2 cellular contexts compared by ENCODE assay signal in the genomic region with DNA sequence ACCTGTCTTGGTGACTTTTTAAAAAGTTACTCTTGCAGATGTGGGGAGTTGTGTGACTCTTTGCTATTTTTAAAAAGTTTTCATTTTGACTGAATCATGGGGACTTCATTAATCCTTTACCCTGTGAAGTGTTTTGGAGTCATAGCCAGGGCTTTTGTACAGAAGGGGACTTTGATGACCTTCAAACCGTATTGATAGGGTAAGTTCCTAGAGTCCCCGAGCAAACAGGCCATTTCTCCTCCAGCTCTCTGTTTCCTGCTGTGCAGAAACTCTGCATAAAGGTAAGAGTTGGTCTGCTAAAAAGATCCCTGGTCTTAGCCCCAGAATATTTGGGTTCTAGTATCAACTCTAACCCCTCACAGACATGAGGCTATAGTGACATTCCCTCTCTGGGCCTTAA.
TF ChIP-seq lines count a peak whose summit lies in the region.

No MANE protein-coding gene starts in this region.

TF ChIP-seq in SK-N-SH, 30 proteins besides CTCF, POLR2A, EP300 and RAD21 (continued from another document):
- TF ChIP-seq, protein P1, sequence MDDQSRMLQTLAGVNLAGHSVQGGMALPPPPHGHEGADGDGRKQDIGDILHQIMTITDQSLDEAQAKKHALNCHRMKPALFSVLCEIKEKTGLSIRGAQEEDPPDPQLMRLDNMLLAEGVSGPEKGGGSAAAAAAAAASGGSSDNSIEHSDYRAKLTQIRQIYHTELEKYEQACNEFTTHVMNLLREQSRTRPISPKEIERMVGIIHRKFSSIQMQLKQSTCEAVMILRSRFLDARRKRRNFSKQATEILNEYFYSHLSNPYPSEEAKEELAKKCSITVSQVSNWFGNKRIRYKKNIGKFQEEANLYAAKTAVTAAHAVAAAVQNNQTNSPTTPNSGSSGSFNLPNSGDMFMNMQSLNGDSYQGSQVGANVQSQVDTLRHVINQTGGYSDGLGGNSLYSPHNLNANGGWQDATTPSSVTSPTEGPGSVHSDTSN (IDR thresholded peaks at IDR 0.05) = no peak
- TF ChIP-seq TCF12 (IDR thresholded peaks at IDR 0.05) = no peak
- TF ChIP-seq, protein P2, sequence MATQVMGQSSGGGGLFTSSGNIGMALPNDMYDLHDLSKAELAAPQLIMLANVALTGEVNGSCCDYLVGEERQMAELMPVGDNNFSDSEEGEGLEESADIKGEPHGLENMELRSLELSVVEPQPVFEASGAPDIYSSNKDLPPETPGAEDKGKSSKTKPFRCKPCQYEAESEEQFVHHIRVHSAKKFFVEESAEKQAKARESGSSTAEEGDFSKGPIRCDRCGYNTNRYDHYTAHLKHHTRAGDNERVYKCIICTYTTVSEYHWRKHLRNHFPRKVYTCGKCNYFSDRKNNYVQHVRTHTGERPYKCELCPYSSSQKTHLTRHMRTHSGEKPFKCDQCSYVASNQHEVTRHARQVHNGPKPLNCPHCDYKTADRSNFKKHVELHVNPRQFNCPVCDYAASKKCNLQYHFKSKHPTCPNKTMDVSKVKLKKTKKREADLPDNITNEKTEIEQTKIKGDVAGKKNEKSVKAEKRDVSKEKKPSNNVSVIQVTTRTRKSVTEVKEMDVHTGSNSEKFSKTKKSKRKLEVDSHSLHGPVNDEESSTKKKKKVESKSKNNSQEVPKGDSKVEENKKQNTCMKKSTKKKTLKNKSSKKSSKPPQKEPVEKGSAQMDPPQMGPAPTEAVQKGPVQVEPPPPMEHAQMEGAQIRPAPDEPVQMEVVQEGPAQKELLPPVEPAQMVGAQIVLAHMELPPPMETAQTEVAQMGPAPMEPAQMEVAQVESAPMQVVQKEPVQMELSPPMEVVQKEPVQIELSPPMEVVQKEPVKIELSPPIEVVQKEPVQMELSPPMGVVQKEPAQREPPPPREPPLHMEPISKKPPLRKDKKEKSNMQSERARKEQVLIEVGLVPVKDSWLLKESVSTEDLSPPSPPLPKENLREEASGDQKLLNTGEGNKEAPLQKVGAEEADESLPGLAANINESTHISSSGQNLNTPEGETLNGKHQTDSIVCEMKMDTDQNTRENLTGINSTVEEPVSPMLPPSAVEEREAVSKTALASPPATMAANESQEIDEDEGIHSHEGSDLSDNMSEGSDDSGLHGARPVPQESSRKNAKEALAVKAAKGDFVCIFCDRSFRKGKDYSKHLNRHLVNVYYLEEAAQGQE (IDR thresholded peaks at IDR 0.05; ENCODE audit: low read depth, low read length) = no peak

TF ChIP-seq in SK-N-SH treated with all-trans-retinoic acid at 6 μM for 48 hours, 23 proteins besides CTCF, POLR2A, EP300 and RAD21 (continued from another document):
- TF ChIP-seq, protein P3, sequence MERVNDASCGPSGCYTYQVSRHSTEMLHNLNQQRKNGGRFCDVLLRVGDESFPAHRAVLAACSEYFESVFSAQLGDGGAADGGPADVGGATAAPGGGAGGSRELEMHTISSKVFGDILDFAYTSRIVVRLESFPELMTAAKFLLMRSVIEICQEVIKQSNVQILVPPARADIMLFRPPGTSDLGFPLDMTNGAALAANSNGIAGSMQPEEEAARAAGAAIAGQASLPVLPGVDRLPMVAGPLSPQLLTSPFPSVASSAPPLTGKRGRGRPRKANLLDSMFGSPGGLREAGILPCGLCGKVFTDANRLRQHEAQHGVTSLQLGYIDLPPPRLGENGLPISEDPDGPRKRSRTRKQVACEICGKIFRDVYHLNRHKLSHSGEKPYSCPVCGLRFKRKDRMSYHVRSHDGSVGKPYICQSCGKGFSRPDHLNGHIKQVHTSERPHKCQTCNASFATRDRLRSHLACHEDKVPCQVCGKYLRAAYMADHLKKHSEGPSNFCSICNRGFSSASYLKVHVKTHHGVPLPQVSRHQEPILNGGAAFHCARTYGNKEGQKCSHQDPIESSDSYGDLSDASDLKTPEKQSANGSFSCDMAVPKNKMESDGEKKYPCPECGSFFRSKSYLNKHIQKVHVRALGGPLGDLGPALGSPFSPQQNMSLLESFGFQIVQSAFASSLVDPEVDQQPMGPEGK (CRISPR knock-in tag; IDR thresholded peaks at IDR 0.05; ENCODE audit: borderline replicate concordance) = no peak
- TF ChIP-seq ZFP3 (CRISPR knock-in tag; IDR thresholded peaks at IDR 0.05) (no peak), OSR1 (CRISPR knock-in tag; IDR thresholded peaks at IDR 0.05) (no peak), ZNF565 (CRISPR knock-in tag; conservative IDR thresholded peaks at IDR 0.05; ENCODE audit: low read depth) (no peak), TOX (CRISPR knock-in tag; IDR thresholded peaks at IDR 0.05; ENCODE audit: borderline replicate concordance) (no peak), ARNTL (CRISPR knock-in tag; IDR thresholded peaks at IDR 0.05; ENCODE audit: borderline replicate concordance, low read depth) (no peak), ZNF8 (CRISPR knock-in tag; IDR thresholded peaks at IDR 0.05) (no peak), ESRRG (CRISPR knock-in tag; IDR thresholded peaks at IDR 0.05) (no peak), GLIS3 (CRISPR knock-in tag; IDR thresholded peaks at IDR 0.05) (no peak), PPARA (CRISPR knock-in tag; IDR thresholded peaks at IDR 0.05; ENCODE audit: borderline replicate concordance) (no peak), ZC3H10 (CRISPR knock-in tag; IDR thresholded peaks at IDR 0.05) (no peak), BACH2 (CRISPR knock-in tag; IDR thresholded peaks at IDR 0.05; ENCODE audit: borderline replicate concordance) (no peak)
- TF ChIP-seq, protein P4, sequence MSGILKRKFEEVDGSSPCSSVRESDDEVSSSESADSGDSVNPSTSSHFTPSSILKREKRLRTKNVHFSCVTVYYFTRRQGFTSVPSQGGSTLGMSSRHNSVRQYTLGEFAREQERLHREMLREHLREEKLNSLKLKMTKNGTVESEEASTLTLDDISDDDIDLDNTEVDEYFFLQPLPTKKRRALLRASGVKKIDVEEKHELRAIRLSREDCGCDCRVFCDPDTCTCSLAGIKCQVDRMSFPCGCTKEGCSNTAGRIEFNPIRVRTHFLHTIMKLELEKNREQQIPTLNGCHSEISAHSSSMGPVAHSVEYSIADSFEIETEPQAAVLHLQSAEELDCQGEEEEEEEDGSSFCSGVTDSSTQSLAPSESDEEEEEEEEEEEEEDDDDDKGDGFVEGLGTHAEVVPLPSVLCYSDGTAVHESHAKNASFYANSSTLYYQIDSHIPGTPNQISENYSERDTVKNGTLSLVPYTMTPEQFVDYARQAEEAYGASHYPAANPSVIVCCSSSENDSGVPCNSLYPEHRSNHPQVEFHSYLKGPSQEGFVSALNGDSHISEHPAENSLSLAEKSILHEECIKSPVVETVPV (CRISPR knock-in tag; IDR thresholded peaks at IDR 0.05) = no peak
